9 cellular contexts compared by ENCODE assay signal in genomic region chr2:190511104-190511503, GRCh38. TPM values are rescaled to one million over a fixed set of nuclear protein-coding genes. Genes with fewer than 3 reads are reported as not detected.
DNase-seq lines count a peak whose midpoint lies in the region; ATAC-seq, FAIRE-seq and TF ChIP-seq lines count a peak whose summit lies in the region.
"Had no signal": no experiment of that assay in that cellular context is flagged by ENCODE, and none has a peak within 500 bp of the region (broad histone marks: within the 10 kb centered on the region; RNA-seq: fewer than 3 reads in every experiment).

No MANE protein-coding gene starts in this region.

- 43 to 71% methylated on average over 2 of the region's 2 CpGs for WGBS in sigmoid colon, 2 donors

- H3K27ac ChIP-seq in endothelial cell of umbilical vein (ENCODE audit: insufficient read depth, low read depth, low read length), result no peak overlapping the region
- H3K27ac ChIP-seq in sigmoid colon, result no peak overlapping the region
- H3K27ac ChIP-seq: BLaER1 had no signal

- no peak for TF ChIP-seq EP300 in sigmoid colon (IDR thresholded peaks at IDR 0.05)

- peak; percentile 44 for FAIRE-seq in endothelial cell of umbilical vein (lab: Jason Lieb, UNC)

- H3K27me3 ChIP-seq in endothelial cell of umbilical vein (ENCODE audit: control insufficient read depth in 2 of 2, insufficient read depth in 2 of 2, low read length in 2 of 2) (no peaks in the 10 kb centered on the region), sigmoid colon (no peaks in the 10 kb centered on the region)
- H3K27me3 ChIP-seq: BLaER1 had no signal

- no peaks in the 10 kb centered on the region for H4K20me1 ChIP-seq in endothelial cell of umbilical vein (replicated peaks; ENCODE audit: control insufficient read depth, extremely low read depth, insufficient read depth, low read length)
- H4K20me1 ChIP-seq: BLaER1 had no signal

- intact Hi-C loops in endothelial cell of umbilical vein (cut with micrococcal nuclease), result loop anchor here (1.0 to 5.0 kb wide), 5 partner anchors 128 to 422 kb away; no protein-coding TSS in a partner anchor
- intact Hi-C loops in sigmoid colon (cut with DNase I), result loop anchor here (5.0 to 10.0 kb wide), 2 partner anchors 104 to 416 kb away; partner anchors contain the start of gene MFSD6

- BruUV-seq in endothelial cell of umbilical vein (replicated peaks; lab: Mats Ljungman, UMichigan), result no TSS peak

- TF ChIP-seq POLR2A in endothelial cell of umbilical vein (IDR thresholded peaks at IDR 0.05; ENCODE audit: low read depth, low read length) (no peak), sigmoid colon (IDR thresholded peaks at IDR 0.05) (no peak)

- no peaks in the 10 kb centered on the region for H3K79me2 ChIP-seq in endothelial cell of umbilical vein (ENCODE audit: control insufficient read depth, insufficient read depth, low read length)

- no peaks in the 10 kb centered on the region for H3K36me3 ChIP-seq in endothelial cell of umbilical vein (ENCODE audit: control insufficient read depth in 2 of 2, extremely low read depth in 1 of 2, insufficient read depth in 2 of 2, low read length in 2 of 2)
- peaks cover 0 to 3% (median 0%) of the 10 kb centered on the region in 4 donors for H3K36me3 ChIP-seq in sigmoid colon

- peak; percentile 20 to 30 for TF ChIP-seq CTCF in endothelial cell of umbilical vein (IDR thresholded peaks at IDR 0.05; ENCODE audit: extremely low read depth in 1 of 2, insufficient read depth in 1 of 2, low read depth in 1 of 2, low read length in 2 of 2)
- peak; percentile 5 to 63 (median 39) for TF ChIP-seq CTCF in sigmoid colon (IDR thresholded peaks at IDR 0.05)

- H3K9me3 ChIP-seq in endothelial cell of umbilical vein (replicated peaks; ENCODE audit: control insufficient read depth, insufficient read depth, low read length), result no peaks in the 10 kb centered on the region
- H3K9me3 ChIP-seq in sigmoid colon, result no peaks in the 10 kb centered on the region
- H3K9me3 ChIP-seq: BLaER1 had no signal

- H3K4me3 ChIP-seq in endothelial cell of umbilical vein (replicated peaks in 1 of 3; ENCODE audit: insufficient read depth in 1 of 3, low read depth in 1 of 3, low read length in 3 of 3) (no peak overlapping the region), sigmoid colon (no peak overlapping the region)
- H3K4me3 ChIP-seq: BLaER1 had no signal

- no peak overlapping the region for H2AFZ ChIP-seq in endothelial cell of umbilical vein (ENCODE audit: low read depth, low read length)

- H3K4me1 ChIP-seq in endothelial cell of umbilical vein (ENCODE audit: control insufficient read depth, extremely low read depth, insufficient read depth, low read length) (no peaks in the 10 kb centered on the region), sigmoid colon (peaks cover 0 to 11% (median 0%) of the 10 kb centered on the region in 4 donors)

- H3K9ac ChIP-seq in endothelial cell of umbilical vein (replicated peaks; ENCODE audit: extremely low read depth, insufficient read depth, low read length), result no peak overlapping the region
- H3K9ac ChIP-seq: BLaER1 had no signal

- dilution Hi-C loops in endothelial cell of umbilical vein (cut with MboI; ENCODE audit: extremely low pct_ligation_motif_present, low sequenced_read_pairs), result no loop called here

- DNase-seq in DMS79 treated with DMSO at 0.1 percent for 48 hours (lab: John Stamatoyannopoulos, UW) (peak; percentile 33), DMS79 (lab: John Stamatoyannopoulos, UW) (no peak), NCI-H82 treated with DMSO at 0.1 percent for 48 hours (lab: John Stamatoyannopoulos, UW; ENCODE audit: unreplicated experiment) (peak; percentile 11), endothelial cell of umbilical vein (ENCODE audit: low read depth, low spot score) (peak; percentile 65), sigmoid colon (no peak), COLO668 (lab: John Stamatoyannopoulos, UW; ENCODE audit: unreplicated experiment) (no peak)
- DNase-seq in activated CD4-positive, alpha-beta T cell treated with anti-CD3 and anti-CD28 coated beads for 4 hours, result no peak

- no peaks in the 10 kb centered on the region for H3K9me1 ChIP-seq in endothelial cell of umbilical vein (replicated peaks; ENCODE audit: control insufficient read depth, extremely low read depth, insufficient read depth, low read length)

- ATAC-seq in GM21619 (IDR thresholded peaks at IDR 0.05; ENCODE audit: unreplicated experiment), result no peak

- POLR2A ChIA-PET in endothelial cell of umbilical vein (lab: Charles Lee), result no interaction called here

- H3K4me2 ChIP-seq in endothelial cell of umbilical vein (ENCODE audit: insufficient read depth, low read length), result no peak overlapping the region
- H3K4me2 ChIP-seq: BLaER1 had no signal

- CTCF ChIA-PET in endothelial cell of umbilical vein (lab: Charles Lee), result interaction anchor here (0.5 to 4.4 kb wide), 14 partner anchors 10 to 712 kb away, joined by 3 to 35 read pairs (median 4); partner anchors contain the start of gene HIBCH

TF ChIP-seq in endothelial cell of umbilical vein, 7 proteins besides CTCF, POLR2A, EP300 and RAD21:
- TF ChIP-seq JUN (IDR thresholded peaks at IDR 0.05; ENCODE audit: borderline replicate concordance, insufficient read depth, insufficient read length, low read depth) (no peak), EZH2 (IDR thresholded peaks at IDR 0.05; ENCODE audit: borderline replicate concordance, low read depth, low read length, severe bottlenecking) (no peak), FOS (IDR thresholded peaks at IDR 0.05; ENCODE audit: borderline replicate concordance, insufficient read depth, low read length) (no peak), MAX (IDR thresholded peaks at IDR 0.05; ENCODE audit: insufficient read depth, insufficient read length) (no peak), MYC (IDR thresholded peaks at IDR 0.05; ENCODE audit: low read depth, low read length) (no peak), GATA2 (IDR thresholded peaks at IDR 0.05; ENCODE audit: insufficient read depth, insufficient read length, low read depth, low read length) (no peak), POLR2AphosphoS5 (IDR thresholded peaks at IDR 0.05; ENCODE audit: insufficient read depth, low read depth, low read length) (no peak)
TF ChIP-seq in endothelial cell of umbilical vein: peak in this region for 0.

RNA-seq across cellular contexts. Expression of gene NEMP2, which starts 23.4 kb away (rescaled TPM):
- 3.8 and 8.4 TPM in 2 replicates for total RNA-seq in endothelial cell of umbilical vein
- polyA plus RNA-seq in endothelial cell of umbilical vein, result 1.9 and 3.1 TPM in 2 replicates
- 0.87 and 1.4 TPM in 2 replicates for polyA plus RNA-seq in endothelial cell of umbilical vein (2011; cell fraction: cytosol; rRNA removed)
- polyA plus RNA-seq in endothelial cell of umbilical vein (2011; cell fraction: nucleus; rRNA removed), result 1.4 and 1.8 TPM in 2 replicates
- polyA plus RNA-seq in endothelial cell of umbilical vein (2012), result 0.93 and 2.5 TPM in 2 replicates
- 6.3 and 7.0 TPM in 2 replicates for polyA minus RNA-seq in endothelial cell of umbilical vein
- 4.0 TPM for polyA minus RNA-seq in endothelial cell of umbilical vein (2011; cell fraction: cytosol; rRNA and poly(A)+ RNA removed)
- polyA minus RNA-seq in endothelial cell of umbilical vein (2011; cell fraction: nucleus; rRNA and poly(A)+ RNA removed), result 4.6 and 8.5 TPM in 2 replicates
- total RNA-seq in sigmoid colon, result 1 to 10 TPM; 3.1 to 6.8 (median 4.7) TPM
- 1 to 10 TPM in 1 of 3 donors, under 1 TPM in 2; 0.23 to 2.4 (median 0.60) TPM for polyA plus RNA-seq in sigmoid colon

Comparison
In these comparisons a context has a peak if more than half of its experiments do, and no peak if none do; other contexts are left out.
1. DNase-seq: peak in DMS79 treated with DMSO at 0.1 percent for 48 hours (single experiment), NCI-H82 treated with DMSO at 0.1 percent for 48 hours (single experiment) and endothelial cell of umbilical vein (single experiment); none in DMS79 (single experiment), sigmoid colon (single experiment), activated CD4-positive, alpha-beta T cell treated with anti-CD3 and anti-CD28 coated beads for 4 hours (0 of 2) and COLO668 (single experiment).